In genomic region chr6:81204741-81205140, GRCh38 we compare ENCODE assay signal across 21 cellular contexts.
DNase-seq lines count a peak whose midpoint lies in the region; ATAC-seq and TF ChIP-seq lines count a peak whose summit lies in the region.
"Had no signal": no experiment of that assay in that cellular context is flagged by ENCODE, and none has a peak within 500 bp of the region (broad histone marks: within the 10 kb centered on the region; RNA-seq: fewer than 3 reads in every experiment).

No MANE protein-coding gene starts in this region.

- H3K4me3 ChIP-seq in SK-N-MC = no peak overlapping the region
- no peak overlapping the region for H3K4me3 ChIP-seq in fibroblast of the aortic adventitia (ENCODE audit: low read depth, low read length)
- peak overlapping the region; percentile 8 for H3K4me3 ChIP-seq in thoracic aorta
- H3K4me3 ChIP-seq: ascending aorta, esophagus squamous epithelium, lower lobe of right lung, thyroid gland had no signal

- H3K27ac Mint-ChIP-seq in activated CD8-positive, alpha-beta T cell treated with anti-CD3 and anti-CD28 coated beads, Interleukin-2, amount 10 ng/mL, durations not matched to agents 7 days and 5 days = no peak overlapping the region
- H3K27ac Mint-ChIP-seq: activated B cell treated with CpG ODN at 0.5 μM for 24 hours, H9 had no signal

- H3K9me3 Mint-ChIP-seq in activated CD8-positive, alpha-beta T cell treated with anti-CD3 and anti-CD28 coated beads, Interleukin-2, amount 10 ng/mL, durations not matched to agents 7 days and 5 days (ENCODE audit: insufficient read depth) = peaks cover 6% of the 10 kb centered on the region

- H3K4me1 Mint-ChIP-seq in activated CD8-positive, alpha-beta T cell treated with anti-CD3 and anti-CD28 coated beads, Interleukin-2, amount 10 ng/mL, durations not matched to agents 7 days and 5 days (ENCODE audit: low read depth) = no peaks in the 10 kb centered on the region
- H3K4me1 Mint-ChIP-seq: activated B cell treated with CpG ODN at 0.5 μM for 24 hours had no signal

- H3K27me3 ChIP-seq in thoracic aorta (replicated peaks; ENCODE audit: insufficient read depth) = no peaks in the 10 kb centered on the region
- H3K27me3 ChIP-seq: ascending aorta, esophagus squamous epithelium, thyroid gland had no signal

- POLR2A ChIA-PET in activated CD8-positive, alpha-beta T cell treated with anti-CD3 and anti-CD28 coated beads, Interleukin-2, amount 10 ng/mL, durations not matched to agents 7 days and 5 days (lab: Charles Lee) = no interaction called here

- H3K9me3 ChIP-seq in SK-N-MC (ENCODE audit: low read depth, low read length) (peaks cover 4% of the 10 kb centered on the region; the same call in 1 of the 2 replicates), thoracic aorta (no peaks in the 10 kb centered on the region)
- H3K9me3 ChIP-seq: ascending aorta, esophagus squamous epithelium, thyroid gland had no signal

- H3K27me3 Mint-ChIP-seq in activated CD8-positive, alpha-beta T cell treated with anti-CD3 and anti-CD28 coated beads, Interleukin-2, amount 10 ng/mL, durations not matched to agents 7 days and 5 days (ENCODE audit: low read depth) = no peaks in the 10 kb centered on the region
- H3K27me3 Mint-ChIP-seq: activated B cell treated with CpG ODN at 0.5 μM for 24 hours had no signal

- no peak for ATAC-seq in thoracic aorta (ENCODE audit: insufficient number of reproducible peaks, low FRiP score, low read depth)
- ATAC-seq in HG03439 (IDR thresholded peaks at IDR 0.05; ENCODE audit: unreplicated experiment) = no peak
- no peak for ATAC-seq in HG02852 (IDR thresholded peaks at IDR 0.05; ENCODE audit: unreplicated experiment)
- ATAC-seq in activated CD8-positive, alpha-beta T cell treated with anti-CD3 and anti-CD28 coated beads, Interleukin-2, amount 10 ng/mL, durations not matched to agents 7 days and 5 days = no peak
- ATAC-seq: lower lobe of right lung, Panc1 had no signal

- H3K27ac ChIP-seq in SK-N-MC (peak overlapping the region; percentile 62; the same call in 1 of the 2 replicates), thoracic aorta (no peak overlapping the region)
- H3K27ac ChIP-seq: ascending aorta, esophagus squamous epithelium, lower lobe of right lung, thyroid gland had no signal

- H3K4me1 ChIP-seq in thoracic aorta (ENCODE audit: control insufficient read depth in 1 of 2, low read depth in 2 of 2) = peaks cover 6 to 28% of the 10 kb centered on the region in 2 donors
- H3K4me1 ChIP-seq: esophagus squamous epithelium, lower lobe of right lung, thyroid gland had no signal

- H3K36me3 ChIP-seq in SK-N-MC (ENCODE audit: insufficient read depth, low read length) (no peaks in the 10 kb centered on the region), thoracic aorta (no peaks in the 10 kb centered on the region)
- H3K36me3 ChIP-seq: ascending aorta, esophagus squamous epithelium, lower lobe of right lung, thyroid gland had no signal

- H3K4me3 Mint-ChIP-seq in activated CD8-positive, alpha-beta T cell treated with anti-CD3 and anti-CD28 coated beads, Interleukin-2, amount 10 ng/mL, durations not matched to agents 7 days and 5 days = no peak overlapping the region
- H3K4me3 Mint-ChIP-seq: activated B cell treated with CpG ODN at 0.5 μM for 24 hours, H9 had no signal

- TF ChIP-seq CTCF in fibroblast of the aortic adventitia (IDR thresholded peaks at IDR 0.05; ENCODE audit: insufficient read depth, low read length) (no peak), thoracic aorta (IDR thresholded peaks at IDR 0.05) (no peak)

- no peak overlapping the region for H3K9ac ChIP-seq in SK-N-MC (ENCODE audit: insufficient read length)

- H3K36me3 Mint-ChIP-seq in activated CD8-positive, alpha-beta T cell treated with anti-CD3 and anti-CD28 coated beads, Interleukin-2, amount 10 ng/mL, durations not matched to agents 7 days and 5 days (ENCODE audit: low read depth) = no peaks in the 10 kb centered on the region

- peak; percentile 9 to 84 (median 18) for DNase-seq in NCI-H1417 (lab: John Stamatoyannopoulos, UW)
- no peak for DNase-seq in NCI-H1417 treated with DMSO at 0.1 percent for 48 hours (lab: John Stamatoyannopoulos, UW)
- no peak for DNase-seq in SK-N-MC (ENCODE audit: low read depth, low spot score)
- peak; percentile 54 for DNase-seq in fibroblast of the aortic adventitia (ENCODE audit: low read depth)
- DNase-seq in thoracic aorta (ENCODE audit: low spot score) = no peak
- no peak for DNase-seq in activated CD8-positive, alpha-beta T cell treated with anti-CD3 and anti-CD28 coated beads, Interleukin-2, amount 10 ng/mL, durations not matched to agents 7 days and 5 days
- DNase-seq: activated B cell treated with CpG ODN at 0.5 μM for 24 hours; activated effector memory CD4-positive, alpha-beta T cell treated with anti-CD3 and anti-CD28 coated beads, Interleukin-2, amount 50 U/mL, for 16 hours; dermis blood vessel endothelial cell; esophagus squamous epithelium; H9; lower lobe of right lung; NCI-H1694 treated with DMSO at 0.1 percent for 48 hours; NCI-H526 treated with DMSO at 0.1 percent for 48 hours; retina; stimulated activated CD4-positive, alpha-beta T cell treated with anti-CD3 and anti-CD28 coated beads, Interleukin-2, amount 100 ng/mL, for 24 hours; thyroid gland had no signal

- CTCF ChIA-PET in activated CD8-positive, alpha-beta T cell treated with anti-CD3 and anti-CD28 coated beads, Interleukin-2, amount 10 ng/mL, durations not matched to agents 7 days and 5 days (lab: Charles Lee) = no interaction called here

Comparison
In these comparisons a context has a peak if more than half of its experiments do, and no peak if none do; other contexts are left out.
1. DNase-seq: peak in NCI-H1417 (3 of 3) and fibroblast of the aortic adventitia (single experiment); none in NCI-H1417 treated with DMSO at 0.1 percent for 48 hours (single experiment), SK-N-MC (single experiment), thoracic aorta (single experiment) and activated CD8-positive, alpha-beta T cell treated with anti-CD3 and anti-CD28 coated beads, Interleukin-2, amount 10 ng/mL, durations not matched to agents 7 days and 5 days (single experiment).